Comparison of ENCODE assay signal across 8 cellular contexts in genomic region chr1:27602510-27603319, GRCh38. TPM values are rescaled to one million over a fixed set of nuclear protein-coding genes. Genes with fewer than 3 reads are reported as not detected.
A peak's percentile ranks its signal among the peaks of the same experiment; 100 is the strongest.
DNase-seq lines count a peak whose midpoint lies in the region; ATAC-seq and TF ChIP-seq lines count a peak whose summit lies in the region.

No MANE protein-coding gene starts in this region.

- no peak for ATAC-seq in GM21367 (IDR thresholded peaks at IDR 0.05; ENCODE audit: unreplicated experiment)

- H3K27ac ChIP-seq in SK-N-MC (peak overlapping the region; percentile 75), substantia nigra (ENCODE audit: low read depth, low read length, poor library complexity, severe bottlenecking) (peak overlapping the region; percentile 82)

- H3K9ac ChIP-seq in SK-N-MC (ENCODE audit: insufficient read length), result peak overlapping the region; percentile 80

- no peaks in the 10 kb centered on the region for H3K36me3 Mint-ChIP-seq in chondrocyte (ENCODE audit: low read depth)

- H3K4me3 ChIP-seq in SK-N-MC, result peak overlapping the region; percentile 94

- no peaks in the 10 kb centered on the region for H3K36me3 ChIP-seq in SK-N-MC (ENCODE audit: insufficient read depth, low read length)

- H3K9me3 Mint-ChIP-seq in chondrocyte (ENCODE audit: low read depth), result no peaks in the 10 kb centered on the region

- H3K27ac Mint-ChIP-seq in chondrocyte (ENCODE audit: unreplicated experiment), result peak overlapping the region; percentile 89

- TF ChIP-seq CTCF in chondrocyte (IDR thresholded peaks at IDR 0.05), result peak; percentile 40

- H3K4me3 Mint-ChIP-seq in chondrocyte (ENCODE audit: unreplicated experiment), result peak overlapping the region; percentile 95

- no peaks in the 10 kb centered on the region for H3K9me3 ChIP-seq in SK-N-MC (ENCODE audit: low read depth, low read length)

- H3K4me1 Mint-ChIP-seq in chondrocyte (ENCODE audit: low read depth), result peaks cover 20% of the 10 kb centered on the region

- H3K27me3 Mint-ChIP-seq in chondrocyte (ENCODE audit: low read depth), result no peaks in the 10 kb centered on the region

- DNase-seq in activated CD8-positive, alpha-beta memory T cell treated with anti-CD3 and anti-CD28 coated beads for 24 hours, result peak; percentile 60
- DNase-seq in activated CD8-positive, alpha-beta memory T cell treated with anti-CD3 and anti-CD28 coated beads, Interleukin-2, amount 50 U/mL, for 48 hours, result no peak
- DNase-seq in SK-N-MC (ENCODE audit: low read depth, low spot score), result no peak
- no peak for DNase-seq in chondrocyte (ENCODE audit: low spot score)
- DNase-seq in left kidney (ENCODE audit: low read depth, low spot score), result peak; percentile 83
- peak in 30 of 49 donors; percentile 8 to 74 (median 49) for DNase-seq in substantia nigra (lab: John Stamatoyannopoulos, UW)
- DNase-seq in RKO (ENCODE audit: low spot score), result no peak

RNA-seq across cellular contexts. Expression of gene AHDC1, which starts 1.2 kb away (rescaled TPM):
- total RNA-seq in chondrocyte, result 61.6 to 86.7 TPM (median 61.8 TPM) in 3 replicates

RNA-seq across cellular contexts. Expression of gene FGR, which starts 32.3 kb away (rescaled TPM):
- total RNA-seq in chondrocyte, result not detected in 3 replicates

Comparison
In these comparisons a context has a peak if more than half of its experiments do, and no peak if none do; other contexts are left out.
1. DNase-seq: peak in activated CD8-positive, alpha-beta memory T cell treated with anti-CD3 and anti-CD28 coated beads for 24 hours (single experiment), left kidney (single experiment) and substantia nigra (30 of 49); none in activated CD8-positive, alpha-beta memory T cell treated with anti-CD3 and anti-CD28 coated beads, Interleukin-2, amount 50 U/mL, for 48 hours (single experiment), SK-N-MC (single experiment), chondrocyte (single experiment) and RKO (single experiment).